In the genomic region with DNA sequence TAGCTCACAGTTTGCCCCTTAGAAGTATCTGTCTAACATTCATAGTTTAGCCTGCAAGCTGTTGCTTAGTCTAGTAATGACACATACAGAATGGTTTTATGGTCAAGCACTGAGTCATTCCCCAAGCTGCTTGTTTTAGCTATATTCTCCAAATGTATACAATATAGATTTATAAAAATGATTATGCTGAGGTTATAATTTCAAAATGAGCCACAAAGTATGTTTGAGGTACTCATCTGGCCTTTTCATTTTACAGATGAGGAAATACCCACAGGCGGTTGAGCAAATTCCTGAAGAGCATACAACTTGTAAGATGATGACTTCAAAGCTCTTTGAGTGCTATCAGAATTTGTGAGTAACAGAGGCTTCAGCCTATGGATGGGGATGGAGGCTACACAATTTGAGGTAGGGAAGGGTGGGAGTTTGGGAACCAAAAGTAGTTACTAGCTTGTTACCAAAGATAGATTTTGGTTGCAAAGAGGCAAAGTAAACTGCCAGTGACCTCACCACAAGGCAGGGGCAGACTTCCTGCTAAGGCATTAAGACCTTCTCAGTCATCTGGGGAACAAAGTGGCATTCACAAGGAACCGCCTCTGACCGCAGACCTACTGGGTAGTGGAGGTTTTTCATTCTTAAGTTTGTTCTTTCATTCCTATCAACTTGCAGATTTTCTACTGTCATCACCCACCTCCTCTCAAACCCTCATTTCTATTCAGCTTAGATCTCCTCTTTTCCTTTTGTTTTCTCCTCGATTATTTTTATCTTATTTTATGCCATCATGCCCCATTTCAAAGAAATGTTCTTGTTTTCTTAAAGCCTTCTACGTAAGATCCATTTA, we compare ENCODE assay signal across 9 cellular contexts.
DNase-seq lines count a peak whose midpoint lies in the region; ATAC-seq and TF ChIP-seq lines count a peak whose summit lies in the region.
"Had no signal": no experiment of that assay in that cellular context is flagged by ENCODE, and none has a peak within 500 bp of the region (broad histone marks: within the 10 kb centered on the region; RNA-seq: fewer than 3 reads in every experiment).

No MANE protein-coding gene starts in this region.

- no peak for TF ChIP-seq CTCF in neural progenitor cell (IDR thresholded peaks at IDR 0.05)

- H3F3A ChIP-seq in neural progenitor cell (ENCODE audit: low read depth): no peaks in the 10 kb centered on the region

- H3K9me3 ChIP-seq in neural progenitor cell (ENCODE audit: low read depth): no peaks in the 10 kb centered on the region

- intact Hi-C loops in activated T-helper 1 cell treated with anti-CD3 and anti-CD28 coated beads, Interleukin-12 subunit alpha, Interleukin-12 subunit beta, Interleukin-2, Interleukin-4 antibody, amounts not matched to agents 30 ng/mL and 10 ng/mL and 1 ng/mL, durations not matched to agents 14 hours and 24 hours and 36 hours (cut with micrococcal nuclease): loop anchor here (1.0 to 10.0 kb wide), 6 partner anchors 256 to 1860 kb away; a partner anchor contains a TSS

- H3K4me1 ChIP-seq in neural progenitor cell: peaks cover 14% of the 10 kb centered on the region

- no peaks in the 10 kb centered on the region for H3K36me3 Mint-ChIP-seq in activated T-helper 1 cell treated with anti-CD3 and anti-CD28 coated beads, Interleukin-12 subunit alpha, Interleukin-12 subunit beta, Interleukin-2, Interleukin-4 antibody, amounts not matched to agents 30 ng/mL and 10 ng/mL and 1 ng/mL, durations not matched to agents 14 hours and 24 hours and 36 hours (ENCODE audit: low read depth)
- peaks cover 1% of the 10 kb centered on the region for H3K36me3 Mint-ChIP-seq in neural progenitor cell
- H3K36me3 Mint-ChIP-seq: IgD-negative memory B cell had no signal

- H2AFZ ChIP-seq in neural progenitor cell (replicated peaks): peak overlapping the region; percentile 45

- no peaks in the 10 kb centered on the region for H3K27me3 ChIP-seq in neural progenitor cell

- H3K27ac Mint-ChIP-seq in activated T-helper 1 cell treated with anti-CD3 and anti-CD28 coated beads, Interleukin-12 subunit alpha, Interleukin-12 subunit beta, Interleukin-2, Interleukin-4 antibody, amounts not matched to agents 30 ng/mL and 10 ng/mL and 1 ng/mL, durations not matched to agents 14 hours and 24 hours and 36 hours: peak overlapping the region; percentile 70
- H3K27ac Mint-ChIP-seq in neural progenitor cell: peak overlapping the region; percentile 5
- H3K27ac Mint-ChIP-seq: IgD-negative memory B cell had no signal

- ATAC-seq in GM21381 (IDR thresholded peaks at IDR 0.05; ENCODE audit: unreplicated experiment) (peak; percentile 73), HG03521 (IDR thresholded peaks at IDR 0.05; ENCODE audit: unreplicated experiment) (peak; percentile 79)

- DNase-seq in Caki2 (ENCODE audit: low read depth) (peak; percentile 47), neural progenitor cell (ENCODE audit: low spot score) (peak; percentile 12), cerebellar nuclear complex (lab: John Stamatoyannopoulos, UW) (no peak), mesenteric fat pad (ENCODE audit: low spot score) (no peak), occipital lobe (lab: John Stamatoyannopoulos, UW) (no peak)
- DNase-seq in activated T-helper 1 cell treated with anti-CD3 and anti-CD28 coated beads, Interleukin-12 subunit alpha, Interleukin-12 subunit beta, Interleukin-2, Interleukin-4 antibody, amounts not matched to agents 30 ng/mL and 10 ng/mL and 1 ng/mL, durations not matched to agents 14 hours and 24 hours and 36 hours (ENCODE audit: low spot score): peak; percentile 9

- H3K36me3 ChIP-seq in neural progenitor cell: no peaks in the 10 kb centered on the region

- H4K20me1 ChIP-seq in neural progenitor cell (ENCODE audit: low read depth): no peaks in the 10 kb centered on the region

- H3K4me3 Mint-ChIP-seq in activated T-helper 1 cell treated with anti-CD3 and anti-CD28 coated beads, Interleukin-12 subunit alpha, Interleukin-12 subunit beta, Interleukin-2, Interleukin-4 antibody, amounts not matched to agents 30 ng/mL and 10 ng/mL and 1 ng/mL, durations not matched to agents 14 hours and 24 hours and 36 hours: peak overlapping the region; percentile 37
- no peak overlapping the region for H3K4me3 Mint-ChIP-seq in neural progenitor cell
- H3K4me3 Mint-ChIP-seq: IgD-negative memory B cell had no signal

- no peaks in the 10 kb centered on the region for H3K79me2 ChIP-seq in neural progenitor cell (ENCODE audit: low read depth)

- H3K9me3 Mint-ChIP-seq in activated T-helper 1 cell treated with anti-CD3 and anti-CD28 coated beads, Interleukin-12 subunit alpha, Interleukin-12 subunit beta, Interleukin-2, Interleukin-4 antibody, amounts not matched to agents 30 ng/mL and 10 ng/mL and 1 ng/mL, durations not matched to agents 14 hours and 24 hours and 36 hours: no peaks in the 10 kb centered on the region
- H3K9me3 Mint-ChIP-seq in neural progenitor cell: no peaks in the 10 kb centered on the region
- H3K9me3 Mint-ChIP-seq: IgD-negative memory B cell had no signal

- in situ Hi-C loops in Caki2 (cut with HindIII; ENCODE audit: low pct_unique_long_range_greater_than_20kb, low sequenced_read_pairs): no loop called here

- peaks cover 22% of the 10 kb centered on the region for H3K4me1 Mint-ChIP-seq in activated T-helper 1 cell treated with anti-CD3 and anti-CD28 coated beads, Interleukin-12 subunit alpha, Interleukin-12 subunit beta, Interleukin-2, Interleukin-4 antibody, amounts not matched to agents 30 ng/mL and 10 ng/mL and 1 ng/mL, durations not matched to agents 14 hours and 24 hours and 36 hours (ENCODE audit: low read depth)
- H3K4me1 Mint-ChIP-seq in neural progenitor cell: peaks cover 7% of the 10 kb centered on the region

- peaks cover 11% of the 10 kb centered on the region for H3K27me3 Mint-ChIP-seq in activated T-helper 1 cell treated with anti-CD3 and anti-CD28 coated beads, Interleukin-12 subunit alpha, Interleukin-12 subunit beta, Interleukin-2, Interleukin-4 antibody, amounts not matched to agents 30 ng/mL and 10 ng/mL and 1 ng/mL, durations not matched to agents 14 hours and 24 hours and 36 hours (ENCODE audit: insufficient read depth)
- no peaks in the 10 kb centered on the region for H3K27me3 Mint-ChIP-seq in neural progenitor cell (ENCODE audit: insufficient read depth, low read depth)

- no peak overlapping the region for H3K4me2 ChIP-seq in neural progenitor cell

- H3K9ac ChIP-seq in neural progenitor cell: no peak overlapping the region

- H3K27ac ChIP-seq in neural progenitor cell: no peak overlapping the region

- no peak overlapping the region for H3K4me3 ChIP-seq in neural progenitor cell

Comparison
In these comparisons a context has a peak if more than half of its experiments do, and no peak if none do; other contexts are left out.
1. DNase-seq: peak in Caki2 (single experiment), activated T-helper 1 cell treated with anti-CD3 and anti-CD28 coated beads, Interleukin-12 subunit alpha, Interleukin-12 subunit beta, Interleukin-2, Interleukin-4 antibody, amounts not matched to agents 30 ng/mL and 10 ng/mL and 1 ng/mL, durations not matched to agents 14 hours and 24 hours and 36 hours (single experiment) and neural progenitor cell (single experiment); none in cerebellar nuclear complex (0 of 2), mesenteric fat pad (single experiment) and occipital lobe (single experiment).